ENCODE assay signal across 1 cellular context in genomic region chr17:42670925-42671657, GRCh38.
TF ChIP-seq lines count a peak whose summit lies in the region.

No MANE protein-coding gene starts in this region.

TF ChIP-seq in H1, 55 proteins besides CTCF, POLR2A, EP300 and RAD21:
- no peak for TF ChIP-seq E2F6 (IDR thresholded peaks at IDR 0.05)
- no peak for TF ChIP-seq CHD7 (IDR thresholded peaks at IDR 0.05; ENCODE audit: insufficient replicate concordance, low read length)
- no peak for TF ChIP-seq TAF1 (IDR thresholded peaks at IDR 0.05; ENCODE audit: low read depth, low read length)
- TF ChIP-seq NRF1 (IDR thresholded peaks at IDR 0.05; ENCODE audit: low read depth, low read length) = no peak
- TF ChIP-seq TAF7 (optimal IDR thresholded peaks at IDR 0.05; ENCODE audit: borderline replicate concordance, low read depth, low read length) = no peak
- no peak for TF ChIP-seq KDM4A (IDR thresholded peaks at IDR 0.05; ENCODE audit: low read depth, low read length, severe bottlenecking)
- TF ChIP-seq SIN3A (conservative IDR thresholded peaks at IDR 0.05 in 1 of 2, IDR thresholded peaks at IDR 0.05 in 1 of 2; ENCODE audit: low read depth in 1 of 2, low read length in 2 of 2) = no peak
- no peak for TF ChIP-seq SP4 (IDR thresholded peaks at IDR 0.05; ENCODE audit: low read length)
- no peak for TF ChIP-seq ATF2 (IDR thresholded peaks at IDR 0.05; ENCODE audit: low read length)
- no peak for TF ChIP-seq RXRA (IDR thresholded peaks at IDR 0.05; ENCODE audit: insufficient read depth, low read depth, low read length)
- TF ChIP-seq SRF (IDR thresholded peaks at IDR 0.05; ENCODE audit: low read depth, low read length) = no peak
